8 cellular contexts compared by ENCODE assay signal in genomic region chr16:2127630-2128276, GRCh38. TPM values are rescaled to one million over a fixed set of nuclear protein-coding genes. Genes with fewer than 3 reads are reported as not detected.
A peak's percentile ranks its signal among the peaks of the same experiment; 100 is the strongest.
DNase-seq lines count a peak whose midpoint lies in the region; ATAC-seq and TF ChIP-seq lines count a peak whose summit lies in the region.
"Not testable (repeated sequence)": the region's sequence is repeated elsewhere in the genome, so short reads cannot be mapped to it uniquely, and the experiment has no call there.

No MANE protein-coding gene starts in this region.

- H3K4me3 ChIP-seq in Karpas-422 (ENCODE audit: low read length); OCI-LY7 (ENCODE audit: low read depth, low read length, poor library complexity, severe bottlenecking); right atrium auricular region: not testable (repeated sequence)

- not testable (repeated sequence) for H3K27ac Mint-ChIP-seq in CD4-positive, alpha-beta T cell; activated T-helper 17 cell treated with anti-CD3 and anti-CD28 coated beads, Interleukin-2, amount 50 U/mL, for 72 hours; nephron progenitor cell
- H3K27ac Mint-ChIP-seq in effector memory CD8-positive, alpha-beta T cell, result peak overlapping the region in 1 of 2 donors; percentile 39

- BruUV-seq in OCI-LY7 (replicated peaks; lab: Mats Ljungman, UMichigan), result not testable (repeated sequence)

- peak in 1 of 10 experiments; percentile 43 for DNase-seq in CD4-positive, alpha-beta T cell
- DNase-seq in Karpas-422 (peak; percentile 57), OCI-LY7 (ENCODE audit: low spot score) (peak; percentile 27), nephron progenitor cell (peak; percentile 36), substantia nigra (lab: John Stamatoyannopoulos, UW) (peak in 3 of 49 donors; percentile 8 to 19 (median 16))
- DNase-seq in effector memory CD8-positive, alpha-beta T cell; right atrium auricular region (ENCODE audit: low spot score): not testable (repeated sequence)

- POLR2A ChIA-PET in CD4-positive, alpha-beta T cell (lab: Charles Lee); OCI-LY7 (lab: Charles Lee): not testable (repeated sequence)

- TF ChIP-seq CTCF in CD4-positive, alpha-beta T cell (IDR thresholded peaks at IDR 0.05); OCI-LY7 (conservative IDR thresholded peaks at IDR 0.05; ENCODE audit: low read length); right atrium auricular region (IDR thresholded peaks at IDR 0.05); nephron progenitor cell (IDR thresholded peaks at IDR 0.05): not testable (repeated sequence)

- not testable (repeated sequence) for H3K27me3 ChIP-seq in CD4-positive, alpha-beta T cell (ENCODE audit: control insufficient read depth, insufficient read depth, low read length); Karpas-422 (ENCODE audit: low read length); right atrium auricular region

- not testable (repeated sequence) for H4K20me1 ChIP-seq in Karpas-422 (ENCODE audit: insufficient read depth, low read depth, low read length); OCI-LY7 (ENCODE audit: insufficient read depth, low read length)

- ATAC-seq in CD4-positive, alpha-beta T cell (ENCODE audit: poor library complexity), result peak; percentile 6
- ATAC-seq in activated T-helper 17 cell treated with anti-CD3 and anti-CD28 coated beads, Interleukin-2, amount 50 U/mL, for 72 hours (replicated peaks), result peak; percentile 22
- not testable (repeated sequence) for ATAC-seq in effector memory CD8-positive, alpha-beta T cell (replicated peaks)

- peaks cover 12% of the 10 kb centered on the region for H3K4me1 Mint-ChIP-seq in CD4-positive, alpha-beta T cell (ENCODE audit: low read depth)
- H3K4me1 Mint-ChIP-seq in activated T-helper 17 cell treated with anti-CD3 and anti-CD28 coated beads, Interleukin-2, amount 50 U/mL, for 72 hours, result not testable (repeated sequence)
- H3K4me1 Mint-ChIP-seq in effector memory CD8-positive, alpha-beta T cell (ENCODE audit: low read depth in 2 of 2), result peaks cover 4 to 11% of the 10 kb centered on the region in 2 donors
- peaks cover 50% of the 10 kb centered on the region for H3K4me1 Mint-ChIP-seq in nephron progenitor cell

- H3K9ac ChIP-seq in Karpas-422 (ENCODE audit: low read length), result not testable (repeated sequence)

- intact Hi-C loops in CD4-positive, alpha-beta T cell (cut with DNase I, micrococcal nuclease), result not testable (repeated sequence)
- intact Hi-C loops in OCI-LY7 (cut with micrococcal nuclease; ENCODE audit: unreplicated experiment), result loop anchor here (2.0 kb wide), 1 partner anchor 21 kb away; the partner anchor contains the start of gene RAB26

- H3K36me3 Mint-ChIP-seq in CD4-positive, alpha-beta T cell (ENCODE audit: low read depth); activated T-helper 17 cell treated with anti-CD3 and anti-CD28 coated beads, Interleukin-2, amount 50 U/mL, for 72 hours (ENCODE audit: low read depth); effector memory CD8-positive, alpha-beta T cell (ENCODE audit: insufficient read depth); nephron progenitor cell (ENCODE audit: low read depth): not testable (repeated sequence)

- CTCF ChIA-PET in CD4-positive, alpha-beta T cell (lab: Charles Lee), result interaction anchor here (1.7 kb wide), 1 partner anchor 13 kb away, joined by 8 read pairs; no protein-coding TSS in a partner anchor
- CTCF ChIA-PET in OCI-LY7 (lab: Charles Lee; ENCODE audit: unreplicated experiment), result not testable (repeated sequence)

- H3K79me2 ChIP-seq in Karpas-422 (ENCODE audit: low read length), result peaks cover 23% of the 10 kb centered on the region
- not testable (repeated sequence) for H3K79me2 ChIP-seq in OCI-LY7 (ENCODE audit: insufficient read depth, low read depth, low read length)

- not testable (repeated sequence) for H3K9me3 Mint-ChIP-seq in CD4-positive, alpha-beta T cell; activated T-helper 17 cell treated with anti-CD3 and anti-CD28 coated beads, Interleukin-2, amount 50 U/mL, for 72 hours; effector memory CD8-positive, alpha-beta T cell; nephron progenitor cell

- not testable (repeated sequence) for H3K27me3 Mint-ChIP-seq in CD4-positive, alpha-beta T cell; activated T-helper 17 cell treated with anti-CD3 and anti-CD28 coated beads, Interleukin-2, amount 50 U/mL, for 72 hours; effector memory CD8-positive, alpha-beta T cell; nephron progenitor cell (ENCODE audit: low read depth, poor library complexity)

- H3K9me2 ChIP-seq in Karpas-422 (replicated peaks; ENCODE audit: insufficient read depth, low read length); OCI-LY7 (ENCODE audit: insufficient read depth, low read length): not testable (repeated sequence)

- not testable (repeated sequence) for H3K9me3 ChIP-seq in CD4-positive, alpha-beta T cell (ENCODE audit: control insufficient read depth, low read length); Karpas-422 (ENCODE audit: low read length); OCI-LY7 (ENCODE audit: low read length); right atrium auricular region

- not testable (repeated sequence) for H2AFZ ChIP-seq in Karpas-422 (ENCODE audit: low read length); OCI-LY7 (ENCODE audit: low read length)

- not testable (repeated sequence) for H3K4me2 ChIP-seq in Karpas-422 (ENCODE audit: low read depth, low read length, poor library complexity, severe bottlenecking); OCI-LY7 (ENCODE audit: low read length)

- not testable (repeated sequence) for H3K36me3 ChIP-seq in Karpas-422 (ENCODE audit: insufficient read depth, low read length); OCI-LY7 (ENCODE audit: insufficient read depth, low read length); right atrium auricular region

- H3K4me3 Mint-ChIP-seq in CD4-positive, alpha-beta T cell; activated T-helper 17 cell treated with anti-CD3 and anti-CD28 coated beads, Interleukin-2, amount 50 U/mL, for 72 hours; nephron progenitor cell: not testable (repeated sequence)
- H3K4me3 Mint-ChIP-seq in effector memory CD8-positive, alpha-beta T cell, result peak overlapping the region; percentile 40 to 65

- not testable (repeated sequence) for H3K27ac ChIP-seq in CD4-positive, alpha-beta T cell (ENCODE audit: low read depth, low read length); Karpas-422 (ENCODE audit: low read length); OCI-LY7 (ENCODE audit: low read depth, low read length, poor library complexity, severe bottlenecking)
- H3K27ac ChIP-seq in right atrium auricular region (peak overlapping the region; percentile 94 to 95), substantia nigra (ENCODE audit: low read depth, low read length, poor library complexity, severe bottlenecking) (peak overlapping the region; percentile 73)

- H3K4me1 ChIP-seq in Karpas-422 (ENCODE audit: low read length) (peaks cover 18% of the 10 kb centered on the region), OCI-LY7 (ENCODE audit: insufficient read depth, low read length, poor library complexity, severe bottlenecking) (peaks cover 12% of the 10 kb centered on the region), right atrium auricular region (peaks cover 0 to 66% of the 10 kb centered on the region in 2 donors)

RNA-seq across cellular contexts. Expression of gene PKD1, which starts 7.9 kb away (rescaled TPM):
- total RNA-seq in CD4-positive, alpha-beta T cell, result 10 to 100 TPM; 80.3 to 85.6 TPM
- 72.8 and 110 TPM in 2 replicates for total RNA-seq in Karpas-422 (2014; rRNA removed; shearing (Covaris generic); ENCODE audit: low replicate concordance)
- total RNA-seq in OCI-LY7 (2014; rRNA removed; shearing (Covaris generic)), result 76.5 and 87.4 TPM in 2 replicates
- 112 and 129 TPM in 2 replicates for total RNA-seq in OCI-LY7 (2022)
- total RNA-seq in activated T-helper 17 cell treated with anti-CD3 and anti-CD28 coated beads, Interleukin-2, amount 50 U/mL, for 72 hours, result 100 to 1,000 TPM in 1 of 2 donors, 10 to 100 TPM in 1; 71.8 to 122 TPM
- total RNA-seq in right atrium auricular region, result 100 to 1,000 TPM; 218 to 276 TPM

RNA-seq across cellular contexts. Expression of gene RAB26, which starts 20.7 kb away (rescaled TPM):
- total RNA-seq in CD4-positive, alpha-beta T cell, result not detected
- total RNA-seq in Karpas-422 (2014; rRNA removed; shearing (Covaris generic); ENCODE audit: low replicate concordance), result 12.8 and 15.0 TPM in 2 replicates
- total RNA-seq in OCI-LY7 (2014; rRNA removed; shearing (Covaris generic)), result 3.1 and 5.0 TPM in 2 replicates
- total RNA-seq in OCI-LY7 (2022) (7.9 and 9.5 TPM in 2 replicates), right atrium auricular region (1 to 10 TPM in 1 of 2 donors, under 1 TPM in 1; 0.31 to 1.4 TPM)
- total RNA-seq in activated T-helper 17 cell treated with anti-CD3 and anti-CD28 coated beads, Interleukin-2, amount 50 U/mL, for 72 hours, result under 1 TPM; 0.28 to 0.34 TPM

RNA-seq across cellular contexts. Expression of gene TRAF7, which starts 27.8 kb away (rescaled TPM):
- 10 to 100 TPM; 19.9 to 24.0 TPM for total RNA-seq in CD4-positive, alpha-beta T cell
- total RNA-seq in Karpas-422 (2014; rRNA removed; shearing (Covaris generic); ENCODE audit: low replicate concordance), result 68.3 and 110 TPM in 2 replicates
- 50.1 and 53.6 TPM in 2 replicates for total RNA-seq in OCI-LY7 (2014; rRNA removed; shearing (Covaris generic))
- total RNA-seq in OCI-LY7 (2022), result 82.3 and 103 TPM in 2 replicates
- total RNA-seq in activated T-helper 17 cell treated with anti-CD3 and anti-CD28 coated beads, Interleukin-2, amount 50 U/mL, for 72 hours, result 10 to 100 TPM; 49.8 to 80.1 TPM
- total RNA-seq in right atrium auricular region, result 10 to 100 TPM; 16.1 to 27.0 TPM
